In the genomic region with DNA sequence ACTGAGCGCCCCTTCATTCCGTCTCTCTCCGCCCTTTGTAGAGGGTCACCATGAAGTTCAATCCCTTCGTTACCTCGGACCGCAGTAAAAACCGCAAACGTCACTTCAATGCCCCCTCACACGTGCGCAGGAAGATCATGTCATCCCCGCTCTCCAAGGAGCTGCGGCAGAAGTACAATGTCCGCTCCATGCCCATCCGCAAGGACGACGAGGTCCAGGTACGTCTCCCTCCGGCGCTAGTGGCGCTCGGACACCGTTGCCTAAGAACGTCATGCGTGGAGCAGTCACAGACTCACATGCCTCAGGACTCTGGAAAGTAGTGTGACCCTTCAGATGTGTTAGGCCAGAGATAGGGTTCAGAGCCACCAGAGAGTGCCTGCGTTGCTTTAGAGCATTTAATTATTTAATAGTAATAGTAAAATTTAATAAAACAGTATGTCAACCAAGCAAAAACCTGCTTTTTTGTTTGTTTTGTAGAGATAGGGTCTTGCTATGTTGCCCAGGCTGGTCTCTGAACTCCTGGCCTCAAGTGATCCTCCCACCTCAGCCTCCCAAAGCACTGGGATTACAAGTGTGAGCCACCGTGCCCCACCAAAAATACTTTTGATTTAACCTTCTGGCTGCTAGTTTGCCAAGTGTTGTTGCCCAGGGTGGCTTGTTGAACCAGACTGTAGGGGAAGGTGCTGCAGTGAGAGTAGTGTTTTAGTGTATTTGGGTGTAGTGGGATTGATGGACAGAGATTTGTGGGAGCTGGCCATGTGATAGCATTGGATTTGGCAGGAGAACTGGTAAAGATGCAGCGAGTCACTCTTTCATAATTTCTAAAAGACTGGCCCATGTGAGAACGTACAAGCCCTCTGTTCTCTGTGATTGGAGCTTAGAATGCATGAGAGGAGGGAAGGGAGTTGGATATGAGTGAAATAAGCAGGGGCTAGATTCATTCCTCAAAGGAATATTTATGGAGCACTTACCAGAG, we compare ENCODE assay signal across 8 cellular contexts. TPM values are rescaled to one million over a fixed set of nuclear protein-coding genes. Genes with fewer than 3 reads are reported as not detected.
DNase-seq lines count a peak whose midpoint lies in the region; ATAC-seq and TF ChIP-seq lines count a peak whose summit lies in the region.

No MANE protein-coding gene starts in this region.

- peaks cover 3% of the 10 kb centered on the region for H3K27me3 Mint-ChIP-seq in activated CD8-positive, alpha-beta memory T cell treated with anti-CD3 and anti-CD28 coated beads, Interleukin-2, amount 10 ng/mL, durations not matched to agents 7 days and 5 days

- H3K36me3 ChIP-seq in liver (ENCODE audit: control insufficient read depth in 4 of 4, insufficient read depth in 3 of 4, low read depth in 1 of 4, low read length in 3 of 4) (peaks cover under 1 to 14% (median 4%) of the 10 kb centered on the region in 4 donors), tibial nerve (peaks cover 0 to 21% (median 2%) of the 10 kb centered on the region in 3 donors)

- TF ChIP-seq EP300 in tibial nerve (IDR thresholded peaks at IDR 0.05) = no peak

- H3K9me3 Mint-ChIP-seq in activated CD8-positive, alpha-beta memory T cell treated with anti-CD3 and anti-CD28 coated beads, Interleukin-2, amount 10 ng/mL, durations not matched to agents 7 days and 5 days (ENCODE audit: low read depth) = no peaks in the 10 kb centered on the region

- peaks cover 22% of the 10 kb centered on the region for H3K4me1 Mint-ChIP-seq in activated CD8-positive, alpha-beta memory T cell treated with anti-CD3 and anti-CD28 coated beads, Interleukin-2, amount 10 ng/mL, durations not matched to agents 7 days and 5 days

- H3K36me3 Mint-ChIP-seq in activated CD8-positive, alpha-beta memory T cell treated with anti-CD3 and anti-CD28 coated beads, Interleukin-2, amount 10 ng/mL, durations not matched to agents 7 days and 5 days = peaks cover 11% of the 10 kb centered on the region

- H3K4me1 ChIP-seq in liver (ENCODE audit: control insufficient read depth in 4 of 4, insufficient read depth in 4 of 4, low read length in 3 of 4) (peaks cover 0 to 18% (median 11%) of the 10 kb centered on the region in 4 donors), tibial nerve (peaks cover 0 to 28% (median 14%) of the 10 kb centered on the region in 4 donors)

- DNase-seq in activated CD8-positive, alpha-beta memory T cell treated with anti-CD3 and anti-CD28 coated beads, Interleukin-2, amount 10 ng/mL, durations not matched to agents 7 days and 5 days = peak; percentile 49
- DNase-seq in activated CD8-positive, alpha-beta memory T cell treated with anti-CD3 and anti-CD28 coated beads, Interleukin-2, amount 50 U/mL, for 4 hours = no peak
- no peak for DNase-seq in tibial nerve (ENCODE audit: low spot score in 2 of 2)
- no peak for DNase-seq in NCI-H446 (lab: John Stamatoyannopoulos, UW)

- H3K27me3 ChIP-seq in liver (ENCODE audit: control insufficient read depth in 4 of 4, insufficient read depth in 4 of 4, low read length in 3 of 4) = no peaks in the 10 kb centered on the region
- no peaks in the 10 kb centered on the region for H3K27me3 ChIP-seq in tibial nerve

- ATAC-seq in activated CD8-positive, alpha-beta memory T cell treated with anti-CD3 and anti-CD28 coated beads, Interleukin-2, amount 10 ng/mL, durations not matched to agents 7 days and 5 days = peak; percentile 1
- ATAC-seq in HG03175 (IDR thresholded peaks at IDR 0.05; ENCODE audit: unreplicated experiment) (no peak), HG02571 (IDR thresholded peaks at IDR 0.05; ENCODE audit: unreplicated experiment) (no peak)

- TF ChIP-seq CTCF in liver (IDR thresholded peaks at IDR 0.05; ENCODE audit: low read depth, low read length, missing input control) = no peak
- TF ChIP-seq CTCF in tibial nerve (IDR thresholded peaks at IDR 0.05) = no peak

- H3K4me3 Mint-ChIP-seq in activated CD8-positive, alpha-beta memory T cell treated with anti-CD3 and anti-CD28 coated beads, Interleukin-2, amount 10 ng/mL, durations not matched to agents 7 days and 5 days = peak overlapping the region; percentile 92

- H3K9me3 ChIP-seq in liver (ENCODE audit: control insufficient read depth in 4 of 4, low read length in 3 of 4) (no peaks in the 10 kb centered on the region), tibial nerve (no peaks in the 10 kb centered on the region)

- H3K4me3 ChIP-seq in liver (ENCODE audit: low read depth in 1 of 3, low read length in 3 of 3) = peak overlapping the region; percentile 60 to 100 (median 92)
- H3K4me3 ChIP-seq in tibial nerve = peak overlapping the region; percentile 78 to 98 (median 90)

- TF ChIP-seq POLR2A in tibial nerve (IDR thresholded peaks at IDR 0.05) = no peak

- WGBS in liver = 12% methylated on average over 28 of the region's 28 CpGs
- WGBS in tibial nerve, 2 donors = 12 to 16% methylated on average over 27 to 28 of the region's 28 CpGs

- CTCF ChIA-PET in activated CD8-positive, alpha-beta memory T cell treated with anti-CD3 and anti-CD28 coated beads, Interleukin-2, amount 10 ng/mL, durations not matched to agents 7 days and 5 days (lab: Charles Lee) = interaction anchor here (0.7 to 2.8 kb wide), 20 partner anchors 9 to 1553 kb away, joined by 3 to 28 read pairs (median 4); a partner anchor contains a TSS

- peak overlapping the region; percentile 95 for H3K27ac Mint-ChIP-seq in activated CD8-positive, alpha-beta memory T cell treated with anti-CD3 and anti-CD28 coated beads, Interleukin-2, amount 10 ng/mL, durations not matched to agents 7 days and 5 days

- H3K27ac ChIP-seq in angular gyrus (ENCODE audit: low read depth, low read length) (peak overlapping the region; percentile 80), liver (ENCODE audit: low read depth in 1 of 2, low read length in 2 of 2) (peak overlapping the region; percentile 31 to 82), tibial nerve (peak overlapping the region in 3 of 4 donors; percentile 77 to 90 (median 88))

- no peak for TF ChIP-seq RAD21 in liver (IDR thresholded peaks at IDR 0.05)

- peak overlapping the region; percentile 72 to 97 for H3K9ac ChIP-seq in liver (ENCODE audit: low read depth in 1 of 2, low read length in 2 of 2)

TF ChIP-seq in liver, 16 proteins besides CTCF, POLR2A, EP300 and RAD21 (continues in another document):
- TF ChIP-seq, protein P1, sequence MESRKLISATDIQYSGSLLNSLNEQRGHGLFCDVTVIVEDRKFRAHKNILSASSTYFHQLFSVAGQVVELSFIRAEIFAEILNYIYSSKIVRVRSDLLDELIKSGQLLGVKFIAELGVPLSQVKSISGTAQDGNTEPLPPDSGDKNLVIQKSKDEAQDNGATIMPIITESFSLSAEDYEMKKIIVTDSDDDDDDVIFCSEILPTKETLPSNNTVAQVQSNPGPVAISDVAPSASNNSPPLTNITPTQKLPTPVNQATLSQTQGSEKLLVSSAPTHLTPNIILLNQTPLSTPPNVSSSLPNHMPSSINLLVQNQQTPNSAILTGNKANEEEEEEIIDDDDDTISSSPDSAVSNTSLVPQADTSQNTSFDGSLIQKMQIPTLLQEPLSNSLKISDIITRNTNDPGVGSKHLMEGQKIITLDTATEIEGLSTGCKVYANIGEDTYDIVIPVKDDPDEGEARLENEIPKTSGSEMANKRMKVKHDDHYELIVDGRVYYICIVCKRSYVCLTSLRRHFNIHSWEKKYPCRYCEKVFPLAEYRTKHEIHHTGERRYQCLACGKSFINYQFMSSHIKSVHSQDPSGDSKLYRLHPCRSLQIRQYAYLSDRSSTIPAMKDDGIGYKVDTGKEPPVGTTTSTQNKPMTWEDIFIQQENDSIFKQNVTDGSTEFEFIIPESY (IDR thresholded peaks at IDR 0.05) = no peak
- TF ChIP-seq, protein P2, sequence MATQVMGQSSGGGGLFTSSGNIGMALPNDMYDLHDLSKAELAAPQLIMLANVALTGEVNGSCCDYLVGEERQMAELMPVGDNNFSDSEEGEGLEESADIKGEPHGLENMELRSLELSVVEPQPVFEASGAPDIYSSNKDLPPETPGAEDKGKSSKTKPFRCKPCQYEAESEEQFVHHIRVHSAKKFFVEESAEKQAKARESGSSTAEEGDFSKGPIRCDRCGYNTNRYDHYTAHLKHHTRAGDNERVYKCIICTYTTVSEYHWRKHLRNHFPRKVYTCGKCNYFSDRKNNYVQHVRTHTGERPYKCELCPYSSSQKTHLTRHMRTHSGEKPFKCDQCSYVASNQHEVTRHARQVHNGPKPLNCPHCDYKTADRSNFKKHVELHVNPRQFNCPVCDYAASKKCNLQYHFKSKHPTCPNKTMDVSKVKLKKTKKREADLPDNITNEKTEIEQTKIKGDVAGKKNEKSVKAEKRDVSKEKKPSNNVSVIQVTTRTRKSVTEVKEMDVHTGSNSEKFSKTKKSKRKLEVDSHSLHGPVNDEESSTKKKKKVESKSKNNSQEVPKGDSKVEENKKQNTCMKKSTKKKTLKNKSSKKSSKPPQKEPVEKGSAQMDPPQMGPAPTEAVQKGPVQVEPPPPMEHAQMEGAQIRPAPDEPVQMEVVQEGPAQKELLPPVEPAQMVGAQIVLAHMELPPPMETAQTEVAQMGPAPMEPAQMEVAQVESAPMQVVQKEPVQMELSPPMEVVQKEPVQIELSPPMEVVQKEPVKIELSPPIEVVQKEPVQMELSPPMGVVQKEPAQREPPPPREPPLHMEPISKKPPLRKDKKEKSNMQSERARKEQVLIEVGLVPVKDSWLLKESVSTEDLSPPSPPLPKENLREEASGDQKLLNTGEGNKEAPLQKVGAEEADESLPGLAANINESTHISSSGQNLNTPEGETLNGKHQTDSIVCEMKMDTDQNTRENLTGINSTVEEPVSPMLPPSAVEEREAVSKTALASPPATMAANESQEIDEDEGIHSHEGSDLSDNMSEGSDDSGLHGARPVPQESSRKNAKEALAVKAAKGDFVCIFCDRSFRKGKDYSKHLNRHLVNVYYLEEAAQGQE (IDR thresholded peaks at IDR 0.05) = no peak
- TF ChIP-seq SP1 (IDR thresholded peaks at IDR 0.05) (no peak), JUND (IDR thresholded peaks at IDR 0.05) (no peak), FOXA1 (IDR thresholded peaks at IDR 0.05) (no peak), HNF4A (conservative IDR thresholded peaks at IDR 0.05) (no peak), HNF4G (IDR thresholded peaks at IDR 0.05) (no peak), RXRA (IDR thresholded peaks at IDR 0.05) (no peak), FOXA2 (IDR thresholded peaks at IDR 0.05) (no peak)
- TF ChIP-seq, protein P3, sequence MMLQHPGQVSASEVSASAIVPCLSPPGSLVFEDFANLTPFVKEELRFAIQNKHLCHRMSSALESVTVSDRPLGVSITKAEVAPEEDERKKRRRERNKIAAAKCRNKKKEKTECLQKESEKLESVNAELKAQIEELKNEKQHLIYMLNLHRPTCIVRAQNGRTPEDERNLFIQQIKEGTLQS (IDR thresholded peaks at IDR 0.05) = no peak

RNA-seq across cellular contexts. Expression of a gene that starts 0.9 kb away (rescaled TPM):
- total RNA-seq in activated CD8-positive, alpha-beta memory T cell treated with anti-CD3 and anti-CD28 coated beads, Interleukin-2, amount 10 ng/mL, durations not matched to agents 7 days and 5 days = 10 to 100 TPM; 44.4 to 52.0 TPM
- 10 to 100 TPM; 11.6 to 14.6 TPM for total RNA-seq in liver
- polyA plus RNA-seq in liver = 10 to 100 TPM; 41.0 to 52.2 TPM
- 10 to 100 TPM in 3 of 4 donors, 1 to 10 TPM in 1; 6.1 to 30.8 (median 25.3) TPM for total RNA-seq in tibial nerve

RNA-seq across cellular contexts. Expression of a gene that starts 23.5 kb away (rescaled TPM):
- 100 to 1,000 TPM; 110 to 144 TPM for total RNA-seq in activated CD8-positive, alpha-beta memory T cell treated with anti-CD3 and anti-CD28 coated beads, Interleukin-2, amount 10 ng/mL, durations not matched to agents 7 days and 5 days
- total RNA-seq in liver (10 to 100 TPM; 56.6 to 86.7 TPM), tibial nerve (100 to 1,000 TPM in 1 of 4 donors, 10 to 100 TPM in 3; 88.8 to 121 (median 92.0) TPM)
- 100 to 1,000 TPM; 135 to 396 TPM for polyA plus RNA-seq in liver
